In the genomic region with DNA sequence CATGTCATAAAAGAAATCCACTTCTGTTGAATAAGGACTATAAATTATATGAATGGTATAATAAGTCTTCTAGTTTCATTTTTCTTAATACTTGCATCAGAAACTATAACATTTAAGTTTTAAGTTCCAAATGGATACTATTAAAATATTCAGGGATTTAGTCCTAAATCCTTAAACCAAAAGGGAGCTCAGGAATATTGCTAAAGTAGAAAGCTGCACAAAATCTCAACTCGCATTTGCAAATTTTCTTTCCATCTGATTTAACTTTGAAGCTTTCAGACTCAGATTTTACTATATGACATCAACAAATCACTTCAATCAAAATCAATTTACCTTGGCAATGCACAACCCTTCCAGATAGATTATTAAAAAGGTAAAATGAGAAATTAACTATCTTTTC, we compare ENCODE assay signal across 1 cellular context.
TF ChIP-seq lines count a peak whose summit lies in the region.

No MANE protein-coding gene starts in this region.

TF ChIP-seq in A549, 52 proteins besides CTCF, POLR2A, EP300 and RAD21:
- TF ChIP-seq RNF2 (IDR thresholded peaks at IDR 0.05; ENCODE audit: borderline replicate concordance, low read depth) = peak; percentile 92
